6 cellular contexts compared by ENCODE assay signal in the genomic region with DNA sequence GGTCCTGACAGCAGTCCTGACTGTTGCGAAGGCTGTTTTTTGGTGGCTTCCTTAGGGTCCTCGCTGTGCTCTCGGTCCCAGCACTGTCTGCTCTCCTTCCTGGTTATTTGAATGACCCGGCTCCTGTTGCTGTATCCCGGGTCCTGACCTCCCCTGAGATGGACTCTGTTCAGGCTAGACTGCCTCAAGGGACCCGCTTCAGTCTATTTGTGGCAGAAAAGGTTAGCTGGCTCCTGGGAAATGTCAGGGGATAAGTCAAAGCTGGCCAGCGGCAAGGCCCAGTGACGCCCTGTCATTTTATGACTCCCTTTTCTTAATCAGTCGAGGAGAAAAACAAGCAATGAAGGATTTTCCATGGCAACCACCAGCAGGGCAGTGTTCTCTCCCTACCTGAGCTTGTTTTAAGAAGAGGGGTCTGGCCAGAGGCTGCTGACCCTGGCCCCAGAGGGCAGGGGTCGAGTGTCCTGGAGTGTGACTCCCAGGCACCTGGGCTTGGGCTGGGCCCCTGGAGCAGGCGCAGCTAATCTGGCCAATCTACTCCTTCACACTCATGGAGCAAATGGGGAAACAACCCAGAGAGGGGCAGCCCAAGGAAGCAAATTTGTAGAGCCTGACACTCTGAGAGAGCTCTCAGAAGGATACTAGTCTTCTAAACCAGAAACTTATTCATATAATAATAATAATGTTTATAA. TPM values are rescaled to one million over a fixed set of nuclear protein-coding genes. Genes with fewer than 3 reads are reported as not detected.
DNase-seq lines count a peak whose midpoint lies in the region; ATAC-seq, FAIRE-seq and TF ChIP-seq lines count a peak whose summit lies in the region.
"Not testable (repeated sequence)": the region's sequence is repeated elsewhere in the genome, so short reads cannot be mapped to it uniquely, and the experiment has no call there.

No MANE protein-coding gene starts in this region.

- H3K36me3 ChIP-seq in bronchial epithelial cell (ENCODE audit: control insufficient read depth, insufficient read depth, low read length); osteoblast (ENCODE audit: insufficient read depth, low read length); small intestine (ENCODE audit: control insufficient read depth in 2 of 2, insufficient read depth in 2 of 2, low read length in 2 of 2): not testable (repeated sequence)

- H3K79me2 ChIP-seq in osteoblast (ENCODE audit: insufficient read depth, low read length), result not testable (repeated sequence)

- TF ChIP-seq CTCF in bronchial epithelial cell (IDR thresholded peaks at IDR 0.05; ENCODE audit: insufficient read depth, low read length, severe bottlenecking); osteoblast (IDR thresholded peaks at IDR 0.05; ENCODE audit: extremely low read depth, low read depth, low read length): not testable (repeated sequence)

- not testable (repeated sequence) for H3K27me3 ChIP-seq in bronchial epithelial cell (ENCODE audit: control insufficient read depth, insufficient read depth, low read length); osteoblast (ENCODE audit: insufficient read depth, low read length); small intestine (ENCODE audit: control insufficient read depth in 2 of 2, insufficient read depth in 2 of 2, low read length in 2 of 2)

- FAIRE-seq in bronchial epithelial cell (lab: Jason Lieb, UNC), result peak; percentile 23
- not testable (repeated sequence) for FAIRE-seq in small intestine (lab: Jason Lieb, UNC)

- not testable (repeated sequence) for H3K4me3 ChIP-seq in bronchial epithelial cell (ENCODE audit: low read depth, low read length); osteoblast (ENCODE audit: insufficient read depth, low read length)
- peak overlapping the region in 1 of 2 donors; percentile 42 for H3K4me3 ChIP-seq in small intestine (ENCODE audit: low read depth in 1 of 2, low read length in 2 of 2)

- H2AFZ ChIP-seq in osteoblast (ENCODE audit: low read length), result not testable (repeated sequence)

- DNase-seq in bronchial epithelial cell (ENCODE audit: low read depth), result not testable (repeated sequence)
- DNase-seq in Right ventricle myocardium inferior (ENCODE audit: missing footprints), result peak; percentile 54
- peak; percentile 10 for DNase-seq in left ventricle myocardium superior
- peak; percentile 72 for DNase-seq in mesenteric fat pad (ENCODE audit: low spot score)
- peak; percentile 46 for DNase-seq in osteoblast (ENCODE audit: insufficient read length, low spot score, missing footprints)
- DNase-seq in small intestine, result peak; percentile 11

- not testable (repeated sequence) for H3K9me3 ChIP-seq in osteoblast (ENCODE audit: low read depth, low read length); small intestine (ENCODE audit: control insufficient read depth, low read depth)

- not testable (repeated sequence) for H3K4me1 ChIP-seq in osteoblast (ENCODE audit: insufficient read depth, low read length); small intestine (ENCODE audit: control insufficient read depth in 2 of 2, insufficient read depth in 1 of 2, low read depth in 1 of 2, low read length in 1 of 2)

- H4K20me1 ChIP-seq in osteoblast (ENCODE audit: insufficient read depth, low read length), result not testable (repeated sequence)

- 40 to 55% (median 41%) methylated on average over 10 to 11 of the region's 11 CpGs for WGBS in small intestine, 3 donors

- ATAC-seq in Right ventricle myocardium inferior, result peak; percentile 40
- ATAC-seq in left ventricle myocardium superior, result peak; percentile 55

- intact Hi-C loops in Right ventricle myocardium inferior (cut with DNase I); left ventricle myocardium superior (cut with micrococcal nuclease): not testable (repeated sequence)

- H3K27ac ChIP-seq in osteoblast (ENCODE audit: low read depth, low read length), result not testable (repeated sequence)
- peak overlapping the region in 1 of 2 donors; percentile 42 for H3K27ac ChIP-seq in small intestine (ENCODE audit: low read depth in 1 of 2, low read length in 1 of 2)

- H3K4me2 ChIP-seq in osteoblast (ENCODE audit: insufficient read depth, low read length), result not testable (repeated sequence)

RNA-seq across cellular contexts. Expression of a gene that starts 45.1 kb away (rescaled TPM):
- 53.7 and 106 TPM in 2 replicates for total RNA-seq in bronchial epithelial cell
- 286 TPM for total RNA-seq in Right ventricle myocardium inferior
- 307 TPM for total RNA-seq in left ventricle myocardium superior
- total RNA-seq in mesenteric fat pad, result 116 TPM
- total RNA-seq in osteoblast, result 79.3 and 82.9 TPM in 2 replicates
- polyA plus RNA-seq in small intestine, result 10 to 100 TPM; 20.1 to 98.5 (median 40.8) TPM
